Comparison of ENCODE assay signal across 1 cellular context in genomic region chr18:51028201-51028805, GRCh38.
TF ChIP-seq lines count a peak whose summit lies in the region.

No MANE protein-coding gene starts in this region.

TF ChIP-seq in GM12878, 131 proteins besides CTCF, POLR2A, EP300 and RAD21 (continued from another document):
- TF ChIP-seq EGR1 (IDR thresholded peaks at IDR 0.05; ENCODE audit: borderline replicate concordance in 1 of 2, low read depth in 2 of 2, low read length in 2 of 2): no peak
- TF ChIP-seq CREB1 (IDR thresholded peaks at IDR 0.05; ENCODE audit: low read depth): 0 out of 2 replicates have a peak, but pooled peaks have one; percentile 22
- TF ChIP-seq SMC3 (IDR thresholded peaks at IDR 0.05; ENCODE audit: borderline replicate concordance, low read length): peak; percentile 33; the same call in 1 of the 2 replicates
- 0 out of 3 replicates have a peak, but pooled peaks have one; percentile 14 for TF ChIP-seq POU2F2 (IDR thresholded peaks at IDR 0.05; ENCODE audit: borderline replicate concordance, low read depth, low read length)
- peak; percentile 40; the same call in 1 of the 2 replicates for TF ChIP-seq EED (IDR thresholded peaks at IDR 0.05; ENCODE audit: low read depth)
- no peak for TF ChIP-seq NFYA (IDR thresholded peaks at IDR 0.05; ENCODE audit: borderline replicate concordance, low read depth, low read length)
- peak; percentile 68 for TF ChIP-seq BCL3 (IDR thresholded peaks at IDR 0.05; ENCODE audit: borderline replicate concordance, insufficient read depth, low read depth, low read length, poor library complexity, severe bottlenecking)
- TF ChIP-seq CREM (IDR thresholded peaks at IDR 0.05; ENCODE audit: low read depth): 0 out of 2 replicates have a peak, but pooled peaks have one; percentile 42
